In the genomic region with DNA sequence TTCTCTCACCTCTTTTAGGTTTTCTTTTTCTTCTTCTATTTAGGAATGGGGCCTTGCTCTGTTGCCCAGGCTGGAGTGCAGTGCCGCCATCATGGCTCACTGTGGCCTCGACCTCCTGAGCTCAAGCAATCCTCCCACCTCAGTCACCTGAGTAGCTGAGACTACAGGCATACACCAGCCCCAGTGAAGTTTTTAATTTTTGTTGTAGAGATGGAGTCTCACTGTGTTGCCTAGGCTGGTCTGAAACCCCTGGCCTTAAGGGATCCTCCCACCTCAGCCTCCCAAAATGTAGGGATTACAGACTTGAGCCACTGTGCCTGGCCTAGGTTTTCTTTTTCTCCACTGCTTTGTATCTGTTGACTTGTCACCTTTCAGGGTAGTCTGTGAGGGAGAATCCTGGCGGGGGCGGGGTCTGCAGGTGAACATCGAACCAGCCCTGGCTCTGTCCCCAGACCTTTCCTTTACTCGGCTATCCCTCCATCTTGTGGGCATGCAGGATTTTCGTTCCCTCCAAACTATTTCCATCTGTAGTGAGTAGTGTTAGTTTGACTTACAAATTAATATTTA, we compare ENCODE assay signal across 17 cellular contexts. TPM values are rescaled to one million over a fixed set of nuclear protein-coding genes. Genes with fewer than 3 reads are reported as not detected.
DNase-seq lines count a peak whose midpoint lies in the region; ATAC-seq and TF ChIP-seq lines count a peak whose summit lies in the region.
"Had no signal": no experiment of that assay in that cellular context is flagged by ENCODE, and none has a peak within 500 bp of the region (broad histone marks: within the 10 kb centered on the region; RNA-seq: fewer than 3 reads in every experiment).

No MANE protein-coding gene starts in this region.

- CTCF ChIA-PET in mammary epithelial cell (lab: Charles Lee; ENCODE audit: low non-redundant PET), result interaction anchor here (0.6 kb wide), 1 partner anchor 183 kb away, joined by 4 read pairs; no protein-coding TSS in a partner anchor
- CTCF ChIA-PET in activated CD8-positive, alpha-beta T cell treated with anti-CD3 and anti-CD28 coated beads for 36 hours (lab: Charles Lee), result interaction anchor here (1.2 to 1.6 kb wide), 2 partner anchors 11 to 19 kb away, joined by 3 to 4 read pairs; no protein-coding TSS in a partner anchor

- H3K4me3 ChIP-seq in breast epithelium (no peak overlapping the region), mammary epithelial cell (replicated peaks in 1 of 3; ENCODE audit: insufficient read depth in 1 of 3, low read depth in 2 of 3, low read length in 3 of 3) (no peak overlapping the region), endodermal cell (ENCODE audit: low read length) (no peak overlapping the region), neural progenitor cell (no peak overlapping the region)
- H3K4me3 ChIP-seq: GM12878 had no signal

- 78% methylated on average over 7 of the region's 7 CpGs for WGBS in mammary epithelial cell (ENCODE audit: low coverage, missing lambda C conversion rate)
- WGBS in endodermal cell (ENCODE audit: insufficient coverage in 1 of 2, insufficient read length in 1 of 2), 2 experiments, result 95 to 100% methylated on average over 1 to 7 of the region's 7 CpGs

- POLR2A ChIA-PET in activated CD8-positive, alpha-beta T cell treated with anti-CD3 and anti-CD28 coated beads for 36 hours (lab: Charles Lee), result interaction anchor here (0.6 to 3.2 kb wide), 8 partner anchors 8 to 32 kb away, joined by 3 to 13 read pairs (median 5); no protein-coding TSS in a partner anchor

- H3F3A ChIP-seq in neural progenitor cell (ENCODE audit: low read depth), result no peaks in the 10 kb centered on the region

- H3K36me3 ChIP-seq in breast epithelium, result no peaks in the 10 kb centered on the region
- H3K36me3 ChIP-seq in mammary epithelial cell (ENCODE audit: insufficient read depth, low read length), result no peaks in the 10 kb centered on the region
- H3K36me3 ChIP-seq in endodermal cell (ENCODE audit: control insufficient read depth, insufficient read depth, low read length), result peaks cover 17% of the 10 kb centered on the region
- H3K36me3 ChIP-seq in neural progenitor cell, result no peaks in the 10 kb centered on the region

- H3K27me3 ChIP-seq in breast epithelium (no peaks in the 10 kb centered on the region), mammary epithelial cell (ENCODE audit: insufficient read depth, low read length) (no peaks in the 10 kb centered on the region), endodermal cell (ENCODE audit: control insufficient read depth, insufficient read depth, low read length, poor library complexity, severe bottlenecking) (no peaks in the 10 kb centered on the region), neural progenitor cell (no peaks in the 10 kb centered on the region)

- H3K4me1 ChIP-seq in breast epithelium (no peaks in the 10 kb centered on the region), mammary epithelial cell (ENCODE audit: insufficient read depth, low read length) (peaks cover 12% of the 10 kb centered on the region), endodermal cell (ENCODE audit: control insufficient read depth, insufficient read depth, low read length) (no peaks in the 10 kb centered on the region), neural progenitor cell (peaks cover 23% of the 10 kb centered on the region)

- H3K27me3 Mint-ChIP-seq in activated CD8-positive, alpha-beta T cell treated with anti-CD3 and anti-CD28 coated beads for 36 hours, result no peaks in the 10 kb centered on the region
- H3K27me3 Mint-ChIP-seq in endodermal cell (ENCODE audit: insufficient read depth) (no peaks in the 10 kb centered on the region), type B pancreatic cell (no peaks in the 10 kb centered on the region), neural progenitor cell (ENCODE audit: insufficient read depth, low read depth) (peaks cover 2% of the 10 kb centered on the region)

- H3K27ac ChIP-seq in breast epithelium (peak overlapping the region; percentile 26 to 47), mammary epithelial cell (ENCODE audit: insufficient read depth, low read depth, low read length) (no peak overlapping the region), endodermal cell (ENCODE audit: low read depth, low read length) (no peak overlapping the region), neural progenitor cell (no peak overlapping the region)

- H3K9me3 ChIP-seq in breast epithelium, result no peaks in the 10 kb centered on the region
- H3K9me3 ChIP-seq in mammary epithelial cell (replicated peaks; ENCODE audit: insufficient read depth, low read length), result no peaks in the 10 kb centered on the region
- no peaks in the 10 kb centered on the region for H3K9me3 ChIP-seq in endodermal cell (ENCODE audit: control insufficient read depth, low read length)
- H3K9me3 ChIP-seq in neural progenitor cell (ENCODE audit: low read depth), result no peaks in the 10 kb centered on the region
- H3K9me3 ChIP-seq: SK-N-SH had no signal

- H3K27ac Mint-ChIP-seq in activated CD8-positive, alpha-beta T cell treated with anti-CD3 and anti-CD28 coated beads for 36 hours, result peak overlapping the region; percentile 74
- H3K27ac Mint-ChIP-seq in endodermal cell (peak overlapping the region; percentile 48), type B pancreatic cell (peak overlapping the region; percentile 67), neural progenitor cell (no peak overlapping the region)
- H3K27ac Mint-ChIP-seq: HFFc6 had no signal

- H4K20me1 ChIP-seq in mammary epithelial cell (ENCODE audit: insufficient read depth, low read length) (no peaks in the 10 kb centered on the region), neural progenitor cell (ENCODE audit: low read depth) (peaks cover 97% of the 10 kb centered on the region)

- BruUV-seq in mammary epithelial cell (replicated peaks; lab: Mats Ljungman, UMichigan), result no TSS peak

- H2AFZ ChIP-seq in mammary epithelial cell (ENCODE audit: low read depth, low read length) (no peak overlapping the region), neural progenitor cell (replicated peaks) (no peak overlapping the region)

- peaks cover 93% of the 10 kb centered on the region for H3K4me1 Mint-ChIP-seq in activated CD8-positive, alpha-beta T cell treated with anti-CD3 and anti-CD28 coated beads for 36 hours (ENCODE audit: low read depth)
- H3K4me1 Mint-ChIP-seq in endodermal cell, result peaks cover 15% of the 10 kb centered on the region
- H3K4me1 Mint-ChIP-seq in type B pancreatic cell (ENCODE audit: unreplicated experiment), result peaks cover 39% of the 10 kb centered on the region
- H3K4me1 Mint-ChIP-seq in neural progenitor cell, result peaks cover 32% of the 10 kb centered on the region

- peaks cover 49% of the 10 kb centered on the region for H3K36me3 Mint-ChIP-seq in activated CD8-positive, alpha-beta T cell treated with anti-CD3 and anti-CD28 coated beads for 36 hours (ENCODE audit: low read depth)
- H3K36me3 Mint-ChIP-seq in endodermal cell (ENCODE audit: low read depth) (no peaks in the 10 kb centered on the region), type B pancreatic cell (peaks cover 10% of the 10 kb centered on the region), neural progenitor cell (peaks cover 24% of the 10 kb centered on the region)

- in situ Hi-C loops in mammary epithelial cell (cut with MboI; ENCODE audit: low sequenced_read_pairs in 2 of 2), result no loop called here

- peaks cover 97% of the 10 kb centered on the region for H3K79me2 ChIP-seq in mammary epithelial cell (ENCODE audit: insufficient read depth, low read length)
- peaks cover 94% of the 10 kb centered on the region for H3K79me2 ChIP-seq in neural progenitor cell (ENCODE audit: low read depth)

- TF ChIP-seq POLR2A in breast epithelium (IDR thresholded peaks at IDR 0.05), result no peak

- H3K4me3 Mint-ChIP-seq in activated CD8-positive, alpha-beta T cell treated with anti-CD3 and anti-CD28 coated beads for 36 hours, result no peak overlapping the region
- H3K4me3 Mint-ChIP-seq in endodermal cell (no peak overlapping the region), type B pancreatic cell (no peak overlapping the region), neural progenitor cell (no peak overlapping the region)
- H3K4me3 Mint-ChIP-seq: HFFc6 had no signal

- dilution Hi-C loops in mammary epithelial cell (cut with HindIII; ENCODE audit: low sequenced_read_pairs), result no loop called here

- no peak for ATAC-seq in activated CD8-positive, alpha-beta T cell treated with anti-CD3 and anti-CD28 coated beads for 36 hours
- no peak for ATAC-seq in activated CD4-positive, CD25-positive, alpha-beta regulatory T cell treated with anti-CD3 and anti-CD28 coated beads, Interleukin-2, amount 50 U/mL, for 24 hours
- ATAC-seq: sciatic nerve had no signal

- no peaks in the 10 kb centered on the region for H3K9me3 Mint-ChIP-seq in activated CD8-positive, alpha-beta T cell treated with anti-CD3 and anti-CD28 coated beads for 36 hours
- H3K9me3 Mint-ChIP-seq in endodermal cell, result no peaks in the 10 kb centered on the region
- no peaks in the 10 kb centered on the region for H3K9me3 Mint-ChIP-seq in type B pancreatic cell
- peaks cover 5% of the 10 kb centered on the region for H3K9me3 Mint-ChIP-seq in neural progenitor cell
- H3K9me3 Mint-ChIP-seq: HFFc6 had no signal

- H3K4me2 ChIP-seq in mammary epithelial cell (ENCODE audit: insufficient read depth, low read depth, low read length) (no peak overlapping the region), neural progenitor cell (no peak overlapping the region)
- H3K4me2 ChIP-seq: SK-N-SH had no signal

- H3K9ac ChIP-seq in mammary epithelial cell (ENCODE audit: insufficient read depth, low read length) (no peak overlapping the region), endodermal cell (ENCODE audit: extremely low read depth, low read length, poor library complexity, severe bottlenecking) (no peak overlapping the region), neural progenitor cell (no peak overlapping the region)
- H3K9ac ChIP-seq: SK-N-SH had no signal

- TF ChIP-seq CTCF in breast epithelium (IDR thresholded peaks at IDR 0.05), result no peak
- no peak for TF ChIP-seq CTCF in mammary epithelial cell (conservative IDR thresholded peaks at IDR 0.05 in 1 of 2, IDR thresholded peaks at IDR 0.05 in 1 of 2; ENCODE audit: extremely low read depth in 1 of 2, insufficient read depth in 1 of 2, low read depth in 1 of 2, low read length in 2 of 2)
- no peak for TF ChIP-seq CTCF in activated CD8-positive, alpha-beta T cell treated with anti-CD3 and anti-CD28 coated beads for 36 hours (IDR thresholded peaks at IDR 0.05)
- TF ChIP-seq CTCF in endodermal cell (conservative IDR thresholded peaks at IDR 0.05), result no peak
- no peak for TF ChIP-seq CTCF in type B pancreatic cell (conservative IDR thresholded peaks at IDR 0.05)
- TF ChIP-seq CTCF in neural progenitor cell (IDR thresholded peaks at IDR 0.05), result no peak

- DNase-seq in breast epithelium (ENCODE audit: low spot score in 2 of 2) (no peak), mammary epithelial cell (no peak), endodermal cell (no peak), type B pancreatic cell (ENCODE audit: extremely low spot score, unreplicated experiment) (no peak), SHP77 (lab: John Stamatoyannopoulos, UW) (no peak), neural progenitor cell (ENCODE audit: low spot score) (no peak)
- no peak for DNase-seq in activated CD8-positive, alpha-beta T cell treated with anti-CD3 and anti-CD28 coated beads for 36 hours
- DNase-seq: GDM1; HFFc6; midbrain; NCI-H82; occipital lobe; SK-N-SH; stimulated activated CD4-positive, alpha-beta T cell treated with anti-CD3 and anti-CD28 coated beads, Interleukin-2, amount 100 ng/mL, for 24 hours had no signal

- intact Hi-C loops in breast epithelium (cut with DNase I; ENCODE audit: low total_unique reads) (no loop called here), mammary epithelial cell (cut with micrococcal nuclease) (no loop called here)
- intact Hi-C loops in activated CD8-positive, alpha-beta T cell treated with anti-CD3 and anti-CD28 coated beads for 36 hours (cut with micrococcal nuclease), result no loop called here

RNA-seq across cellular contexts. Expression of gene NCK2, which starts 21.7 kb away (rescaled TPM):
- 10 to 100 TPM; 42.0 to 54.3 (median 46.9) TPM for total RNA-seq in breast epithelium
- total RNA-seq in mammary epithelial cell, result 10 to 100 TPM; 49.2 to 73.2 TPM
- polyA plus RNA-seq in mammary epithelial cell, result 48.1 TPM
- polyA minus RNA-seq in mammary epithelial cell, result 58.0 TPM
- 10 to 100 TPM; 68.3 to 69.7 TPM for total RNA-seq in activated CD8-positive, alpha-beta T cell treated with anti-CD3 and anti-CD28 coated beads for 36 hours
- total RNA-seq in endodermal cell, result 10 to 100 TPM; 58.9 to 63.8 TPM
- 58.3 TPM for polyA plus RNA-seq in endodermal cell (2013, experiment 1 of 2)
- polyA plus RNA-seq in endodermal cell (2013, experiment 2 of 2), result 54.9 TPM
- 86.4 and 103 TPM in 2 replicates for total RNA-seq in type B pancreatic cell (ENCODE audit: low replicate concordance)
- 26.2 and 32.8 TPM in 2 replicates for total RNA-seq in neural progenitor cell (ENCODE audit: low replicate concordance)

Comparison
In these comparisons a context has a peak if more than half of its experiments do, and no peak if none do; other contexts are left out.
1. H3K27ac ChIP-seq: peak in breast epithelium (2 of 2); none in mammary epithelial cell (single experiment), endodermal cell (single experiment) and neural progenitor cell (single experiment).